ENCODE assay signal across 11 cellular contexts in genomic region chr4:145830699-145831098, GRCh38.
A peak's percentile ranks its signal among the peaks of the same experiment; 100 is the strongest.
DNase-seq lines count a peak whose midpoint lies in the region; ATAC-seq and TF ChIP-seq lines count a peak whose summit lies in the region.
"Had no signal": no experiment of that assay in that cellular context is flagged by ENCODE, and none has a peak within 500 bp of the region (broad histone marks: within the 10 kb centered on the region; RNA-seq: fewer than 3 reads in every experiment).

No MANE protein-coding gene starts in this region.

- POLR2A ChIA-PET in CD4-positive, alpha-beta memory T cell (lab: Charles Lee; ENCODE audit: partially characterized antibody) = no interaction called here

- peaks cover 8 to 16% of the 10 kb centered on the region in 2 donors for H3K36me3 Mint-ChIP-seq in CD4-positive, alpha-beta memory T cell

- no peaks in the 10 kb centered on the region for H3K27me3 ChIP-seq in CD4-positive, alpha-beta memory T cell (ENCODE audit: insufficient read depth, low read length)
- H3K27me3 ChIP-seq: Peyer's patch had no signal

- peak overlapping the region in 2 of 7 donors; percentile 29 to 80 for H3K27ac Mint-ChIP-seq in CD4-positive, alpha-beta memory T cell
- H3K27ac Mint-ChIP-seq: HFFc6 had no signal

- H3K9me3 ChIP-seq in CD4-positive, alpha-beta memory T cell (ENCODE audit: control insufficient read depth in 1 of 2, low read length in 2 of 2) = no peaks in the 10 kb centered on the region
- H3K9me3 ChIP-seq: Peyer's patch had no signal

- CTCF ChIA-PET in CD4-positive, alpha-beta memory T cell (lab: Charles Lee; ENCODE audit: partially characterized antibody) = interaction anchor here (1.0 kb wide), 1 partner anchor 8 kb away, joined by 4 read pairs; no protein-coding TSS in a partner anchor

- H3K9me3 Mint-ChIP-seq in CD4-positive, alpha-beta memory T cell = no peaks in the 10 kb centered on the region
- H3K9me3 Mint-ChIP-seq: HFFc6 had no signal

- no peak overlapping the region for H3K27ac ChIP-seq in coronary artery
- no peak overlapping the region for H3K27ac ChIP-seq in CD4-positive, alpha-beta memory T cell (ENCODE audit: low read depth, low read length)
- H3K27ac ChIP-seq: Peyer's patch had no signal

- intact Hi-C loops in CD4-positive, alpha-beta memory T cell (cut with micrococcal nuclease) = loop anchor here (5.0 kb wide), 1 partner anchor 107 kb away; the partner anchor contains the start of gene ZNF827

- peaks cover 18 to 45% (median 32%) of the 10 kb centered on the region in 4 donors for H3K4me1 Mint-ChIP-seq in CD4-positive, alpha-beta memory T cell

- no peak for TF ChIP-seq CTCF in coronary artery (IDR thresholded peaks at IDR 0.05)

- H3K36me3 ChIP-seq in CD4-positive, alpha-beta memory T cell (ENCODE audit: insufficient read depth, low read length) = no peaks in the 10 kb centered on the region

- H3K4me1 ChIP-seq in CD4-positive, alpha-beta memory T cell (ENCODE audit: insufficient read depth, low read length) = peaks cover 21% of the 10 kb centered on the region
- H3K4me1 ChIP-seq: Peyer's patch had no signal

- ATAC-seq in GM19397 (IDR thresholded peaks at IDR 0.05; ENCODE audit: unreplicated experiment) (peak; percentile 50), HG03064 (IDR thresholded peaks at IDR 0.05; ENCODE audit: low read depth, unreplicated experiment) (peak; percentile 52)

- H3K4me3 ChIP-seq in coronary artery = no peak overlapping the region
- H3K4me3 ChIP-seq in CD4-positive, alpha-beta memory T cell (ENCODE audit: low read length in 2 of 2) = no peak overlapping the region
- H3K4me3 ChIP-seq: Peyer's patch had no signal

- DNase-seq in CD1c-positive myeloid dendritic cell (ENCODE audit: extremely low spot score) (peak; percentile 30), OCI-M1 (lab: John Stamatoyannopoulos, UW) (peak; percentile 89), coronary artery (ENCODE audit: low spot score) (no peak), AML-193 (lab: John Stamatoyannopoulos, UW) (no peak), UCSD-AML1 (lab: John Stamatoyannopoulos, UW; ENCODE audit: unreplicated experiment) (no peak)
- DNase-seq in CD4-positive, alpha-beta memory T cell = no peak
- DNase-seq: activated naive CD4-positive, alpha-beta T cell treated with anti-CD3 and anti-CD28 coated beads, Interleukin-2, amount 50 U/mL, for 16 hours; HFFc6; Peyer's patch had no signal

- no peaks in the 10 kb centered on the region for H3K27me3 Mint-ChIP-seq in CD4-positive, alpha-beta memory T cell

- peak overlapping the region in 1 of 8 donors; percentile 15 for H3K4me3 Mint-ChIP-seq in CD4-positive, alpha-beta memory T cell

Comparison
In these comparisons a context has a peak if more than half of its experiments do, and no peak if none do; other contexts are left out.
1. DNase-seq: peak in CD1c-positive myeloid dendritic cell (single experiment) and OCI-M1 (single experiment); none in coronary artery (single experiment), AML-193 (0 of 2), UCSD-AML1 (single experiment) and CD4-positive, alpha-beta memory T cell (0 of 5).